In the genomic region with DNA sequence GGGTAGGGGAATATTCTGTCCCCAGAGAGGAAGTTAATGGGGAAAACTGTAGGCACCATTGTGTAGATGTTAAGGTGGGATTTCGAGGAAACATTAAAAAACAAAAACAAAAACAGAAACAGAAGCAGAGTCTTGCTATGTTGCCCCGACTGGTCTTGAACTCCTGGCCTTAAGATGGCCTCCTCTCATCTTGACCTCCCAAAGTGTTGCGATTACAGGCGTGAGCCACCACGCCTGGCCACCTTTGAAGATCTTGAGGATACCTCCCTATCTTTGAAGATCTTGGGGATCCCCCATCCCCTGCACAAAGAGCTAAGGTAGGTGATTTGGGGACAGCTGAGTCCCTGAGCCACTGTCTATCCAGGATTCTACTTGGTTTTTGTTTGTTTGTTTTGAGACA, we compare ENCODE assay signal across 8 cellular contexts. TPM values are rescaled to one million over a fixed set of nuclear protein-coding genes. Genes with fewer than 3 reads are reported as not detected.
DNase-seq lines count a peak whose midpoint lies in the region; ATAC-seq and TF ChIP-seq lines count a peak whose summit lies in the region.

No MANE protein-coding gene starts in this region.

- H3K9me3 ChIP-seq in Loucy (ENCODE audit: insufficient read depth, low read depth, low read length) = no peaks in the 10 kb centered on the region

- peaks cover 35% of the 10 kb centered on the region for H3K4me1 Mint-ChIP-seq in activated CD8-positive, alpha-beta memory T cell treated with anti-CD3 and anti-CD28 coated beads, Interleukin-2, amount 10 ng/mL, durations not matched to agents 7 days and 5 days
- H3K4me1 Mint-ChIP-seq in activated naive CD8-positive, alpha-beta T cell treated with anti-CD3 and anti-CD28 coated beads for 36 hours = peaks cover 15% of the 10 kb centered on the region
- peaks cover 30% of the 10 kb centered on the region for H3K4me1 Mint-ChIP-seq in stimulated activated effector memory CD8-positive, alpha-beta T cell treated with anti-CD3 and anti-CD28 coated beads, Interleukin-12 subunit alpha, Interleukin-12 subunit beta, amount 100 ng/mL, for 72 hours

- H3K4me1 ChIP-seq in Loucy (ENCODE audit: insufficient read depth, low read length, poor library complexity, severe bottlenecking) = peaks cover 23% of the 10 kb centered on the region

- H3K9ac ChIP-seq in Loucy (ENCODE audit: low read depth, low read length, poor library complexity, severe bottlenecking) = peak overlapping the region; percentile 88

- H3K9me3 Mint-ChIP-seq in activated CD8-positive, alpha-beta memory T cell treated with anti-CD3 and anti-CD28 coated beads, Interleukin-2, amount 10 ng/mL, durations not matched to agents 7 days and 5 days (ENCODE audit: low read depth) = no peaks in the 10 kb centered on the region
- no peaks in the 10 kb centered on the region for H3K9me3 Mint-ChIP-seq in activated naive CD8-positive, alpha-beta T cell treated with anti-CD3 and anti-CD28 coated beads for 36 hours
- no peaks in the 10 kb centered on the region for H3K9me3 Mint-ChIP-seq in stimulated activated effector memory CD8-positive, alpha-beta T cell treated with anti-CD3 and anti-CD28 coated beads, Interleukin-12 subunit alpha, Interleukin-12 subunit beta, amount 100 ng/mL, for 72 hours

- peaks cover 28% of the 10 kb centered on the region for H3K79me2 ChIP-seq in Loucy (ENCODE audit: insufficient read depth, low read length)

- peak overlapping the region; percentile 95 for H3K4me2 ChIP-seq in Loucy (ENCODE audit: low read depth, low read length, poor library complexity, severe bottlenecking)

- POLR2A ChIA-PET in RWPE1 (lab: Yijun Ruan, JAX; ENCODE audit: low non-redundant PET) = no interaction called here

- H4K20me1 ChIP-seq in Loucy (ENCODE audit: insufficient read depth, low read length, poor library complexity, severe bottlenecking) = peaks cover 2% of the 10 kb centered on the region

- TF ChIP-seq CTCF in Loucy (conservative IDR thresholded peaks at IDR 0.05; ENCODE audit: low read length) (no peak), RWPE1 (conservative IDR thresholded peaks at IDR 0.05; ENCODE audit: low read depth) (no peak)

- peak overlapping the region; percentile 88 for H3K4me3 ChIP-seq in Loucy (ENCODE audit: low read length, poor library complexity, severe bottlenecking)

- no peaks in the 10 kb centered on the region for H3K36me3 ChIP-seq in Loucy (ENCODE audit: insufficient read depth, low read length)

- H3K36me3 Mint-ChIP-seq in activated CD8-positive, alpha-beta memory T cell treated with anti-CD3 and anti-CD28 coated beads, Interleukin-2, amount 10 ng/mL, durations not matched to agents 7 days and 5 days = peaks cover 5% of the 10 kb centered on the region
- peaks cover 5% of the 10 kb centered on the region for H3K36me3 Mint-ChIP-seq in activated naive CD8-positive, alpha-beta T cell treated with anti-CD3 and anti-CD28 coated beads for 36 hours
- peaks cover 24% of the 10 kb centered on the region for H3K36me3 Mint-ChIP-seq in stimulated activated effector memory CD8-positive, alpha-beta T cell treated with anti-CD3 and anti-CD28 coated beads, Interleukin-12 subunit alpha, Interleukin-12 subunit beta, amount 100 ng/mL, for 72 hours

- CTCF ChIA-PET in activated CD8-positive, alpha-beta memory T cell treated with anti-CD3 and anti-CD28 coated beads, Interleukin-2, amount 10 ng/mL, durations not matched to agents 7 days and 5 days (lab: Charles Lee) = interaction anchor here (0.6 to 2.0 kb wide), 5 partner anchors 59 to 360 kb away, joined by 4 to 8 read pairs (median 4); no protein-coding TSS in a partner anchor
- CTCF ChIA-PET in RWPE1 (lab: Yijun Ruan, JAX) = no interaction called here

- H2AFZ ChIP-seq in Loucy (ENCODE audit: low read length) = peak overlapping the region; percentile 90; the same call in 1 of the 2 replicates

- H3K27ac ChIP-seq in RWPE1 = no peak overlapping the region

- H3K27ac Mint-ChIP-seq in activated CD8-positive, alpha-beta memory T cell treated with anti-CD3 and anti-CD28 coated beads, Interleukin-2, amount 10 ng/mL, durations not matched to agents 7 days and 5 days = peak overlapping the region; percentile 96
- peak overlapping the region; percentile 95 for H3K27ac Mint-ChIP-seq in activated naive CD8-positive, alpha-beta T cell treated with anti-CD3 and anti-CD28 coated beads for 36 hours
- H3K27ac Mint-ChIP-seq in stimulated activated effector memory CD8-positive, alpha-beta T cell treated with anti-CD3 and anti-CD28 coated beads, Interleukin-12 subunit alpha, Interleukin-12 subunit beta, amount 100 ng/mL, for 72 hours = peak overlapping the region; percentile 97

- no peaks in the 10 kb centered on the region for H3K27me3 ChIP-seq in Loucy (ENCODE audit: insufficient read depth, low read length, poor library complexity, severe bottlenecking)

- H3K9me2 ChIP-seq in Loucy (replicated peaks; ENCODE audit: low read depth, low read length) = no peaks in the 10 kb centered on the region

- H3K27me3 Mint-ChIP-seq in activated CD8-positive, alpha-beta memory T cell treated with anti-CD3 and anti-CD28 coated beads, Interleukin-2, amount 10 ng/mL, durations not matched to agents 7 days and 5 days = no peaks in the 10 kb centered on the region
- no peaks in the 10 kb centered on the region for H3K27me3 Mint-ChIP-seq in activated naive CD8-positive, alpha-beta T cell treated with anti-CD3 and anti-CD28 coated beads for 36 hours

- ATAC-seq in activated CD8-positive, alpha-beta memory T cell treated with anti-CD3 and anti-CD28 coated beads, Interleukin-2, amount 10 ng/mL, durations not matched to agents 7 days and 5 days = no peak
- no peak for ATAC-seq in stimulated activated effector memory CD8-positive, alpha-beta T cell treated with anti-CD3 and anti-CD28 coated beads, Interleukin-12 subunit alpha, Interleukin-12 subunit beta, amount 100 ng/mL, for 72 hours
- ATAC-seq in HG02798 (IDR thresholded peaks at IDR 0.05; ENCODE audit: poor library complexity, unreplicated experiment) = no peak

- H3F3A ChIP-seq in Loucy (ENCODE audit: low read depth) = no peaks in the 10 kb centered on the region

- no peak for DNase-seq in activated CD8-positive, alpha-beta memory T cell treated with anti-CD3 and anti-CD28 coated beads, Interleukin-2, amount 10 ng/mL, durations not matched to agents 7 days and 5 days
- DNase-seq in activated CD8-positive, alpha-beta memory T cell treated with anti-CD3 and anti-CD28 coated beads, Interleukin-2, amount 50 U/mL, for 4 hours = no peak
- no peak for DNase-seq in activated naive CD8-positive, alpha-beta T cell treated with anti-CD3 and anti-CD28 coated beads for 36 hours
- no peak for DNase-seq in stimulated activated effector memory CD8-positive, alpha-beta T cell treated with anti-CD3 and anti-CD28 coated beads, Interleukin-12 subunit alpha, Interleukin-12 subunit beta, amount 100 ng/mL, for 72 hours (ENCODE audit: low spot score in 2 of 2)
- no peak for DNase-seq in NCI-H526 (lab: John Stamatoyannopoulos, UW)
- no peak for DNase-seq in RWPE1 (ENCODE audit: low spot score)

- peak overlapping the region; percentile 93 for H3K4me3 Mint-ChIP-seq in activated CD8-positive, alpha-beta memory T cell treated with anti-CD3 and anti-CD28 coated beads, Interleukin-2, amount 10 ng/mL, durations not matched to agents 7 days and 5 days
- peak overlapping the region; percentile 89 for H3K4me3 Mint-ChIP-seq in activated naive CD8-positive, alpha-beta T cell treated with anti-CD3 and anti-CD28 coated beads for 36 hours
- peak overlapping the region; percentile 79 for H3K4me3 Mint-ChIP-seq in stimulated activated effector memory CD8-positive, alpha-beta T cell treated with anti-CD3 and anti-CD28 coated beads, Interleukin-12 subunit alpha, Interleukin-12 subunit beta, amount 100 ng/mL, for 72 hours

RNA-seq across cellular contexts. Expression of a gene that starts 0.6 kb away (rescaled TPM):
- 100 to 1,000 TPM; 169 to 192 TPM for total RNA-seq in activated CD8-positive, alpha-beta memory T cell treated with anti-CD3 and anti-CD28 coated beads, Interleukin-2, amount 10 ng/mL, durations not matched to agents 7 days and 5 days
- 10 to 100 TPM; 76.3 to 79.6 TPM for total RNA-seq in activated naive CD8-positive, alpha-beta T cell treated with anti-CD3 and anti-CD28 coated beads for 36 hours

RNA-seq across cellular contexts. Expression of a gene that starts 6.6 kb away (rescaled TPM):
- total RNA-seq in activated CD8-positive, alpha-beta memory T cell treated with anti-CD3 and anti-CD28 coated beads, Interleukin-2, amount 10 ng/mL, durations not matched to agents 7 days and 5 days = 10 to 100 TPM; 87.0 to 87.8 TPM
- 100 to 1,000 TPM; 103 to 107 TPM for total RNA-seq in activated naive CD8-positive, alpha-beta T cell treated with anti-CD3 and anti-CD28 coated beads for 36 hours

RNA-seq across cellular contexts. Expression of a gene that starts 24.2 kb away (rescaled TPM):
- 10 to 100 TPM in 1 of 2 experiments, 1 to 10 TPM in 1; 7.4 to 11.1 TPM for total RNA-seq in activated CD8-positive, alpha-beta memory T cell treated with anti-CD3 and anti-CD28 coated beads, Interleukin-2, amount 10 ng/mL, durations not matched to agents 7 days and 5 days
- 10 to 100 TPM; 18.3 to 19.6 TPM for total RNA-seq in activated naive CD8-positive, alpha-beta T cell treated with anti-CD3 and anti-CD28 coated beads for 36 hours

RNA-seq across cellular contexts. Expression of a gene that starts 30.4 kb away (rescaled TPM):
- 1 to 10 TPM in 1 of 2 experiments, under 1 TPM in 1; 0.93 to 3.3 TPM for total RNA-seq in activated CD8-positive, alpha-beta memory T cell treated with anti-CD3 and anti-CD28 coated beads, Interleukin-2, amount 10 ng/mL, durations not matched to agents 7 days and 5 days
- total RNA-seq in activated naive CD8-positive, alpha-beta T cell treated with anti-CD3 and anti-CD28 coated beads for 36 hours = 1 to 10 TPM; 3.4 to 4.0 TPM

RNA-seq across cellular contexts. Expression of a gene that starts 40.4 kb away (rescaled TPM):
- 100 to 1,000 TPM; 277 to 296 TPM for total RNA-seq in activated CD8-positive, alpha-beta memory T cell treated with anti-CD3 and anti-CD28 coated beads, Interleukin-2, amount 10 ng/mL, durations not matched to agents 7 days and 5 days
- 100 to 1,000 TPM; 153 to 155 TPM for total RNA-seq in activated naive CD8-positive, alpha-beta T cell treated with anti-CD3 and anti-CD28 coated beads for 36 hours
